ENCODE assay signal across 8 cellular contexts in the genomic region with DNA sequence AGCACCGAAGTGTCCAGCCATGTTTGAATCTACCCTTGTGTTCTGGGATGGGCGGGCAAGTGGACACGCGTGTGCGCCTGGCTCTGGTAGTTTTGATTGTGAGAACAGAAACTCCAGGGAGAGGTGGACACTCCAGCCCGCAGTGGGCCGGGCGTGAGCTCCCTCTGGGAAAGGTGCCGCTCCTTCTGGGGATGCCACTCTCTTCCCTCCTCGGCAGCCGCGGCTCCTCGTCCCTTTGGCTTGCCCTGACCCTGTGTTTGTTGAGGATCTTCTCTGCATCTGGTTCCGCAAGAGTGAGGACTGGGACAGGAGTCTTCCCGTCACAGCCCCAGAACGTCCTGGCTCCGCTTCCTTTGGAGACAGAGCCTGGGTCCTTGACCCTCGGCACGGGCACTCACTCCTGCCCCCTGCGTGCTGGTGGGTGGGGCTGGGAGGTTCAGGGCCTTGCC. TPM values are rescaled to one million over a fixed set of nuclear protein-coding genes. Genes with fewer than 3 reads are reported as not detected.
A peak's percentile ranks its signal among the peaks of the same experiment; 100 is the strongest.
DNase-seq lines count a peak whose midpoint lies in the region; ATAC-seq and TF ChIP-seq lines count a peak whose summit lies in the region.

No MANE protein-coding gene starts in this region.

- ATAC-seq in GM18502 (IDR thresholded peaks at IDR 0.05; ENCODE audit: poor library complexity, unreplicated experiment): no peak

- H3K36me3 ChIP-seq in SJSA1 (peaks cover 28% of the 10 kb centered on the region), prostate gland (no peaks in the 10 kb centered on the region), thyroid gland (no peaks in the 10 kb centered on the region)

- peaks cover 14% of the 10 kb centered on the region for H3K4me1 ChIP-seq in SJSA1 (replicated peaks)
- peaks cover 11% of the 10 kb centered on the region for H3K4me1 ChIP-seq in prostate gland (replicated peaks)
- H3K4me1 ChIP-seq in thyroid gland: peaks cover 23 to 33% of the 10 kb centered on the region in 2 donors

- no peak for DNase-seq in SJSA1 (ENCODE audit: low read depth in 1 of 2, low spot score in 2 of 2)
- DNase-seq in fibroblast of mammary gland (ENCODE audit: low read depth): no peak
- DNase-seq in prostate gland (ENCODE audit: low spot score): no peak
- DNase-seq in activated CD4-positive, CD25-positive, alpha-beta regulatory T cell (lab: John Stamatoyannopoulos, UW): no peak
- DNase-seq in posterior cingulate gyrus: no peak
- no peak for DNase-seq in thyroid gland

- H3K4me3 ChIP-seq in GM08714 (ENCODE audit: low read length) (peak overlapping the region; percentile 81), SJSA1 (peak overlapping the region; percentile 92), fibroblast of mammary gland (ENCODE audit: control insufficient read depth, low read depth, low read length) (peak overlapping the region; percentile 82), prostate gland (peak overlapping the region; percentile 69 to 88), thyroid gland (replicated peaks in 1 of 3) (peak overlapping the region in 1 of 3 donors; percentile 64)

- 59% methylated on average over 20 of the region's 20 CpGs for WGBS in prostate gland
- WGBS in thyroid gland, 2 donors: 52 to 63% methylated on average over 18 to 20 of the region's 20 CpGs

- H3K27me3 ChIP-seq in SJSA1 (replicated peaks) (no peaks in the 10 kb centered on the region), prostate gland (replicated peaks; ENCODE audit: insufficient read depth) (no peaks in the 10 kb centered on the region), thyroid gland (no peaks in the 10 kb centered on the region)

- no peaks in the 10 kb centered on the region for H3K9me3 ChIP-seq in SJSA1 (replicated peaks)
- no peaks in the 10 kb centered on the region for H3K9me3 ChIP-seq in prostate gland
- H3K9me3 ChIP-seq in thyroid gland: no peaks in the 10 kb centered on the region

- no peak overlapping the region for H3K27ac ChIP-seq in SJSA1
- peak overlapping the region; percentile 98 to 99 for H3K27ac ChIP-seq in prostate gland
- no peak overlapping the region for H3K27ac ChIP-seq in thyroid gland

- no peak for TF ChIP-seq CTCF in fibroblast of mammary gland (conservative IDR thresholded peaks at IDR 0.05; ENCODE audit: control insufficient read depth, insufficient read depth, low read depth, low read length)
- no peak for TF ChIP-seq CTCF in prostate gland (IDR thresholded peaks at IDR 0.05)
- no peak for TF ChIP-seq CTCF in thyroid gland (IDR thresholded peaks at IDR 0.05)

- TF ChIP-seq POLR2A in prostate gland (IDR thresholded peaks at IDR 0.05): no peak
- TF ChIP-seq POLR2A in thyroid gland (IDR thresholded peaks at IDR 0.05): no peak

- intact Hi-C loops in prostate gland (cut with DNase I): loop anchor here (10.0 kb wide), 1 partner anchor 264 kb away; no protein-coding TSS in a partner anchor
- intact Hi-C loops in posterior cingulate gyrus (cut with DNase I): no loop called here
- intact Hi-C loops in thyroid gland (cut with DNase I): loop anchor here (10.0 kb wide), 1 partner anchor 294 kb away; no protein-coding TSS in a partner anchor

RNA-seq across cellular contexts. Expression of gene CTDP1, which starts 1.3 kb away (rescaled TPM):
- 23.0 TPM in 2 replicates for total RNA-seq in SJSA1 (2014; rRNA removed; shearing (Covaris generic))
- total RNA-seq in prostate gland (10 to 100 TPM; 23.0 to 33.6 TPM), thyroid gland (10 to 100 TPM; 18.5 to 23.6 (median 20.9) TPM)

Comparison
In these comparisons a context has a peak if more than half of its experiments do, and no peak if none do; other contexts are left out.
1. H3K27ac ChIP-seq: peak in prostate gland (2 of 2); none in SJSA1 (single experiment) and thyroid gland (0 of 3).